Comparison of ENCODE assay signal across 9 cellular contexts in the genomic region with DNA sequence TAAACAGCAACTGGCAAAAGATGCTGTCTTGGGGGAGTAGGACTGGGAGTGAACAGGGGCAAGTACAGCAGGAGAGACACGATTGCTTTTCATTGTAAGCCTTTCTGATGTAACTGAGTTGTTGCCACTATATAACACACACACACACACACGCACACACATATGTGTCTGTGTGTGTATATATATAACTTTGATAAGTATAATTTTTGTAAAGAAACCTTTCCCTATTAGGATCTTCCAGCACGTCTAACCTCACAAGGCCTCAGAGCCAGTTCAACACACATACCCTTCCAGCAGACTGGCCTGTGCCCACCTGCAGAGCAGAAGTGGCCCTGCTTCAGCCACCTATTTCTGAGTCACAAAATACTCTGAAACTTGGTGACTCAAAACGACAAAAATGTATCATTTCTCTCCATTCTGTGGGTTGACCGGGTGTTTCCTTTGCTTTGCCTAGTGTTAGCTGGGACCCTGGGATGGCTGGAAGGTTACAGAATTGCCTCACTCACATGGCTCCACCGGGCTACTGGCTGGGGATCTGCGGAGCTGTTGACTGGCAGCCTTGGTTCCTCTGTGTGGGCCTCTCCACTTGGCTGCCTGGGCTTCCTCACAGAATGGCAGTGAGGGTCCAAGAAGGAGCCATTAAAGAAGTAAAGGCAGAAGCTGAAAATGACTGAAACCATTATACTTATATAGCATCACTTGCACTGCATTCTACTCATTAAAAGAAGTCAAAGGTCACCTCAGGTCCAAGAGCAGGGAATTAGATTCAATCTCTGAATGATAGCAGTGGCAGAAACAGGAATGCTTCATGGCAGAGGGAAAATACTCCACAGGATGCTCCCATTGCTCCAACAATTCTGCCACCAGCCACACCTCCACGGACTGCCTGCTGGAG.
DNase-seq lines count a peak whose midpoint lies in the region; ATAC-seq, FAIRE-seq and TF ChIP-seq lines count a peak whose summit lies in the region.
"Had no signal": no experiment of that assay in that cellular context is flagged by ENCODE, and none has a peak within 500 bp of the region (broad histone marks: within the 10 kb centered on the region; RNA-seq: fewer than 3 reads in every experiment).

No MANE protein-coding gene starts in this region.

- WGBS in pancreas, 2 donors = 92 to 94% methylated on average over 8 of the region's 8 CpGs

- no peaks in the 10 kb centered on the region for H3K36me3 ChIP-seq in pancreas

- no peak for FAIRE-seq in pancreas (lab: Jason Lieb, UNC)

- intact Hi-C loops in pancreas (cut with DNase I) = no loop called here

- no peaks in the 10 kb centered on the region for H3K27me3 ChIP-seq in pancreas

- ATAC-seq in GM18520 (IDR thresholded peaks at IDR 0.05; ENCODE audit: unreplicated experiment) (peak; percentile 95), GM21423 (IDR thresholded peaks at IDR 0.05; ENCODE audit: unreplicated experiment) (peak; percentile 94), HG03439 (IDR thresholded peaks at IDR 0.05; ENCODE audit: unreplicated experiment) (peak; percentile 92), pancreas (no peak)

- H3K4me3 ChIP-seq in pancreas = no peak overlapping the region

- H3K27ac Mint-ChIP-seq in nephron = peak overlapping the region; percentile 82 to 91 (median 90)
- H3K27ac Mint-ChIP-seq: endodermal cell had no signal

- H3K9me3 ChIP-seq in pancreas = no peaks in the 10 kb centered on the region

- H3K4me3 Mint-ChIP-seq in nephron = peak overlapping the region in 1 of 3 experiments; percentile 1
- H3K4me3 Mint-ChIP-seq: endodermal cell had no signal

- H3K4me1 Mint-ChIP-seq in nephron = peaks cover 44% of the 10 kb centered on the region

- no peak for DNase-seq in NCI-H1436 (lab: John Stamatoyannopoulos, UW)
- no peak for DNase-seq in DMS 273 (lab: John Stamatoyannopoulos, UW; ENCODE audit: unreplicated experiment)
- no peak for DNase-seq in activated gamma-delta T cell treated with Interleukin-2 at 50 U/mL for 16 hours
- no peak for DNase-seq in pancreas
- DNase-seq: endodermal cell had no signal

- peaks cover 4% of the 10 kb centered on the region for H3K27me3 Mint-ChIP-seq in nephron (ENCODE audit: low read depth)

- H3K36me3 Mint-ChIP-seq in nephron (ENCODE audit: low read depth) = no peaks in the 10 kb centered on the region

- peaks cover 14 to 25% (median 25%) of the 10 kb centered on the region in 3 donors for H3K4me1 ChIP-seq in pancreas

- TF ChIP-seq CTCF in nephron (IDR thresholded peaks at IDR 0.05; ENCODE audit: unreplicated experiment in 3 of 3) (no peak), pancreas (IDR thresholded peaks at IDR 0.05) (no peak)

- no peak overlapping the region for H3K27ac ChIP-seq in pancreas

- H3K9me3 Mint-ChIP-seq in nephron = no peaks in the 10 kb centered on the region
- H3K9me3 Mint-ChIP-seq: endodermal cell had no signal

Comparison
In these comparisons a context has a peak if more than half of its experiments do, and no peak if none do; other contexts are left out.
1. ATAC-seq: peak in GM18520 (single experiment), GM21423 (single experiment) and HG03439 (single experiment); none in pancreas (0 of 4).